In the genomic region with DNA sequence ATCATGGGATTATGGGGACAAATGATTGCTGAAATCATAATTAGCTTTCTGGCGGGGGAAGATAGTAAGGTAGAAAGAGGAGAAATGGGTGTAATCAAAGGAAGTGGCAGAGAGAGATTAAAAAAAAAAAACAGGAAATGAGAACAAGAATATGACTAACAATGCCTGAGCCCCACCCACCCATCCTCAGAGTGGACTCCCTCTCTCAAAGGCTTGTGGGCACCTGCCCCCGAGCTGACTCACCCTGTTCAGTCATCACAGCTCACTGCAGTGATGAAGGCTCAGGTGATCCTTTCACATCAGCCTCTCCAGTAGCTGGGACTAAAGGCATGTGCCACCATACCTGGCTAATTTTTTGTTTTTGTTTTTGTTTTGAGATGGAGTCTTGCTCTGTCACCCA, we compare ENCODE assay signal across 8 cellular contexts. TPM values are rescaled to one million over a fixed set of nuclear protein-coding genes. Genes with fewer than 3 reads are reported as not detected.
DNase-seq lines count a peak whose midpoint lies in the region; ATAC-seq and TF ChIP-seq lines count a peak whose summit lies in the region.

No MANE protein-coding gene starts in this region.

- no peak overlapping the region for H3K27ac ChIP-seq in WERI-Rb-1

- H3K36me3 Mint-ChIP-seq in activated CD4-positive, alpha-beta T cell treated with anti-CD3 and anti-CD28 coated beads for 36 hours (ENCODE audit: low read depth), result peaks cover 27% of the 10 kb centered on the region
- H3K36me3 Mint-ChIP-seq in dendritic cell treated with granulocyte-macrophage colony-stimulating factor and Interleukin-4, amounts not matched to agents 40 ng/mL and 50 ng/mL, for 4 days (ENCODE audit: low read depth), result peaks cover 31% of the 10 kb centered on the region
- peaks cover 35% of the 10 kb centered on the region for H3K36me3 Mint-ChIP-seq in osteocyte (ENCODE audit: unreplicated experiment)

- TF ChIP-seq CTCF in GM13977 (IDR thresholded peaks at IDR 0.05; ENCODE audit: extremely low read depth, insufficient read depth, missing control alignments), result no peak
- TF ChIP-seq CTCF in HFF-Myc (IDR thresholded peaks at IDR 0.05; ENCODE audit: low read depth, low read length, missing control alignments), result no peak
- no peak for TF ChIP-seq CTCF in osteocyte (IDR thresholded peaks at IDR 0.05)
- TF ChIP-seq CTCF in WERI-Rb-1 (IDR thresholded peaks at IDR 0.05; ENCODE audit: low read depth, low read length), result no peak

- H3K4me1 Mint-ChIP-seq in activated CD4-positive, alpha-beta T cell treated with anti-CD3 and anti-CD28 coated beads for 36 hours, result peaks cover 53% of the 10 kb centered on the region
- H3K4me1 Mint-ChIP-seq in dendritic cell treated with granulocyte-macrophage colony-stimulating factor and Interleukin-4, amounts not matched to agents 40 ng/mL and 50 ng/mL, for 4 days (ENCODE audit: low read depth), result peaks cover 39% of the 10 kb centered on the region
- H3K4me1 Mint-ChIP-seq in osteocyte (ENCODE audit: unreplicated experiment), result peaks cover 43% of the 10 kb centered on the region

- no peaks in the 10 kb centered on the region for H3K27me3 Mint-ChIP-seq in activated CD4-positive, alpha-beta T cell treated with anti-CD3 and anti-CD28 coated beads for 36 hours
- peaks cover 11% of the 10 kb centered on the region for H3K27me3 Mint-ChIP-seq in dendritic cell treated with granulocyte-macrophage colony-stimulating factor and Interleukin-4, amounts not matched to agents 40 ng/mL and 50 ng/mL, for 4 days
- no peaks in the 10 kb centered on the region for H3K27me3 Mint-ChIP-seq in osteocyte (ENCODE audit: unreplicated experiment)

- no peaks in the 10 kb centered on the region for H3K9me3 ChIP-seq in WERI-Rb-1 (ENCODE audit: severe bottlenecking)

- DNase-seq in GM13977 (ENCODE audit: low spot score) (peak; percentile 88), HFF-Myc (ENCODE audit: extremely low read depth, low read depth) (peak; percentile 81), MV-4-11 (lab: John Stamatoyannopoulos, UW) (peak; percentile 91), osteocyte (ENCODE audit: extremely low spot score, unreplicated experiment) (no peak), WERI-Rb-1 (no peak), HuH-7 (ENCODE audit: low spot score) (no peak)
- DNase-seq in activated CD4-positive, alpha-beta T cell treated with anti-CD3 and anti-CD28 coated beads for 36 hours, result peak; percentile 96

- H3K9me3 Mint-ChIP-seq in activated CD4-positive, alpha-beta T cell treated with anti-CD3 and anti-CD28 coated beads for 36 hours (ENCODE audit: low read depth), result peaks cover 4% of the 10 kb centered on the region
- peaks cover 8% of the 10 kb centered on the region for H3K9me3 Mint-ChIP-seq in dendritic cell treated with granulocyte-macrophage colony-stimulating factor and Interleukin-4, amounts not matched to agents 40 ng/mL and 50 ng/mL, for 4 days
- H3K9me3 Mint-ChIP-seq in osteocyte (ENCODE audit: unreplicated experiment), result peaks cover 9% of the 10 kb centered on the region

- H3K27me3 ChIP-seq in WERI-Rb-1 (ENCODE audit: insufficient read depth, low read depth, severe bottlenecking), result no peaks in the 10 kb centered on the region

- CTCF ChIA-PET in activated CD4-positive, alpha-beta T cell treated with anti-CD3 and anti-CD28 coated beads for 36 hours (lab: Charles Lee), result interaction anchor here (0.6 to 6.9 kb wide), 7 partner anchors 19 to 145 kb away, joined by 4 to 79 read pairs (median 5); a partner anchor contains a TSS

- peak overlapping the region; percentile 89 for H3K27ac Mint-ChIP-seq in activated CD4-positive, alpha-beta T cell treated with anti-CD3 and anti-CD28 coated beads for 36 hours
- H3K27ac Mint-ChIP-seq in dendritic cell treated with granulocyte-macrophage colony-stimulating factor and Interleukin-4, amounts not matched to agents 40 ng/mL and 50 ng/mL, for 4 days, result peak overlapping the region; percentile 66
- H3K27ac Mint-ChIP-seq in osteocyte (ENCODE audit: unreplicated experiment), result peak overlapping the region; percentile 96

- intact Hi-C loops in activated CD4-positive, alpha-beta T cell treated with anti-CD3 and anti-CD28 coated beads for 36 hours (cut with DNase I, micrococcal nuclease), result loop anchor here (1.0 kb wide), 7 partner anchors 26 to 790 kb away; a partner anchor contains a TSS
- intact Hi-C loops in dendritic cell treated with granulocyte-macrophage colony-stimulating factor and Interleukin-4, amounts not matched to agents 40 ng/mL and 50 ng/mL, for 4 days (cut with micrococcal nuclease), result no loop called here

- peak; percentile 100 for ATAC-seq in activated CD4-positive, alpha-beta T cell treated with anti-CD3 and anti-CD28 coated beads for 36 hours

- POLR2A ChIA-PET in activated CD4-positive, alpha-beta T cell treated with anti-CD3 and anti-CD28 coated beads for 36 hours (lab: Charles Lee), result interaction anchor here (0.8 to 1.8 kb wide), 8 partner anchors 26 to 918 kb away, joined by 3 to 9 read pairs (median 4); a partner anchor contains a TSS

- H3K36me3 ChIP-seq in WERI-Rb-1, result no peaks in the 10 kb centered on the region

- peak overlapping the region; percentile 21 for H3K4me3 Mint-ChIP-seq in activated CD4-positive, alpha-beta T cell treated with anti-CD3 and anti-CD28 coated beads for 36 hours
- H3K4me3 Mint-ChIP-seq in dendritic cell treated with granulocyte-macrophage colony-stimulating factor and Interleukin-4, amounts not matched to agents 40 ng/mL and 50 ng/mL, for 4 days, result no peak overlapping the region
- H3K4me3 Mint-ChIP-seq in osteocyte (ENCODE audit: unreplicated experiment), result no peak overlapping the region

- in situ Hi-C loops in GM13977 (cut with MboI; ENCODE audit: low pct_unique_long_range_greater_than_20kb, low sequenced_read_pairs, unreplicated experiment), result no loop called here

- H3K4me3 ChIP-seq in HFF-Myc (replicated peaks; ENCODE audit: low read depth, low read length) (no peak overlapping the region), WERI-Rb-1 (ENCODE audit: low read depth, low read length) (no peak overlapping the region)

RNA-seq across cellular contexts. Expression of a gene that starts 26.4 kb away (rescaled TPM):
- 1,000 to 10,000 TPM; 3,408 to 3,964 TPM for total RNA-seq in activated CD4-positive, alpha-beta T cell treated with anti-CD3 and anti-CD28 coated beads for 36 hours
- 3,315 and 3,393 TPM in 2 replicates for total RNA-seq in osteocyte

RNA-seq across cellular contexts. Expression of a gene that starts 50.8 kb away (rescaled TPM):
- total RNA-seq in activated CD4-positive, alpha-beta T cell treated with anti-CD3 and anti-CD28 coated beads for 36 hours, result 10 to 100 TPM; 17.7 to 18.4 TPM
- 8.9 and 12.0 TPM in 2 replicates for total RNA-seq in osteocyte

Comparison
In these comparisons a context has a peak if more than half of its experiments do, and no peak if none do; other contexts are left out.
1. DNase-seq: peak in GM13977 (single experiment), HFF-Myc (single experiment), MV-4-11 (single experiment) and activated CD4-positive, alpha-beta T cell treated with anti-CD3 and anti-CD28 coated beads for 36 hours (single experiment); none in osteocyte (single experiment), WERI-Rb-1 (single experiment) and HuH-7 (single experiment).
2. Peak in every context shown above with its lines, with median percentiles within 50 percentile points of each other: H3K27ac Mint-ChIP-seq.